1 cellular context compared by ENCODE assay signal in the genomic region with DNA sequence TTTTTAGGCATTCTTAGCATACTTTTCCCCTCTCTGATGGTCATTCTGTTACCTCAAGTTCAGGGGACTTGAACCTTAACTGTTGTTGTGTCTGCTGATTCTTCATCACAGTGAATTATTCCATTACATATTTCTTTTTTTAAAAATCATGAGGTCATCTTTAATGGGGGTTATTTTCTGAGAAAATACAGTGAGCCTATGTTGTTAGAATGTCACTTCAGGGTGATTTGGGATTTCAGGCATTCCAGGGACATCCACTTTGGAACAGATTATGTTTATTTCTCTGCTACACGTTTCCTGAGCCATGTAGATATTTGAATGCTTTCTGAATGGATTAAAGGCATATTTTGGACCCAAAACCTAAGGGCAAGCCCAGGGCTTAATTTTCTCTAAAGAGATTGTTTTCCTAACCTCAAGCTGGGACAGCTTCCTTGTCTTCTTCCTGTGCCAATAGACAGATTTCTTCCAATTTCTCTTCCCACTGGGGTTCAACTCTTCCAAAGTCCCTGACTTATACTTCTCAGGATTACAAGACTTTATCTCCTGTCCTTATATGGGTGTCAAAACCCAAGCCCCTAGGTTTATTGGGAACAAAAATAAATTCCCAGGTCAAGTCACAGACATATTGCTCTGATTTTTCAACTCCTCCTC.
TF ChIP-seq lines count a peak whose summit lies in the region.

No MANE protein-coding gene starts in this region.

TF ChIP-seq in endothelial cell of umbilical vein, 7 proteins besides CTCF, POLR2A, EP300 and RAD21:
- TF ChIP-seq, protein P1, sequence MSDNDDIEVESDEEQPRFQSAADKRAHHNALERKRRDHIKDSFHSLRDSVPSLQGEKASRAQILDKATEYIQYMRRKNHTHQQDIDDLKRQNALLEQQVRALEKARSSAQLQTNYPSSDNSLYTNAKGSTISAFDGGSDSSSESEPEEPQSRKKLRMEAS (IDR thresholded peaks at IDR 0.05; ENCODE audit: insufficient read depth, insufficient read length) = no peak
- TF ChIP-seq POLR2AphosphoS5 (IDR thresholded peaks at IDR 0.05; ENCODE audit: insufficient read depth, low read depth, low read length) (no peak), FOS (IDR thresholded peaks at IDR 0.05; ENCODE audit: borderline replicate concordance, insufficient read depth, low read length) (no peak), GATA2 (IDR thresholded peaks at IDR 0.05; ENCODE audit: insufficient read depth, insufficient read length, low read depth, low read length) (no peak), MYC (IDR thresholded peaks at IDR 0.05; ENCODE audit: low read depth, low read length) (no peak), JUN (IDR thresholded peaks at IDR 0.05; ENCODE audit: borderline replicate concordance, insufficient read depth, insufficient read length, low read depth) (no peak), EZH2 (IDR thresholded peaks at IDR 0.05; ENCODE audit: borderline replicate concordance, low read depth, low read length, severe bottlenecking) (no peak)
TF ChIP-seq in endothelial cell of umbilical vein: peak in this region for 0.
